Comparison of ENCODE assay signal across 8 cellular contexts in the genomic region with DNA sequence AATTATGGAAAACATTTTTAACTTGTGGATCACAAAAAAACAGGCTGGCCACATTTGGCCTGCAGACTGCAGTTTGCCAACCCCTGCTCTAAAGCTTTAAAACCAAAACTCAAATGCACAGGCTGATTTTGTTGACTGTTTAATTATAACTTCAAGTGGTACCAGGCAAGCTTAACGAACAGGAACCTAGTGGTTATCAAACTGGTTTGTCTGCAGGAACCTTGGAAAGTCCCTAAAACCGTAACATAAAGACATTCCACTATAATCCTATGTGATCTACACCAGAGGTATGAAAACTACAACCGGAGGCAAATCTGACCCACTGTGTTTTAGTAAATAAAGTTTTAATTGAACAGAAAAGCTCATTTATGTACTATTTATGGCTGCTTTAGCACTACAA. TPM values are rescaled to one million over a fixed set of nuclear protein-coding genes. Genes with fewer than 3 reads are reported as not detected.
A peak's percentile ranks its signal among the peaks of the same experiment; 100 is the strongest.
DNase-seq lines count a peak whose midpoint lies in the region; ATAC-seq and TF ChIP-seq lines count a peak whose summit lies in the region.

No MANE protein-coding gene starts in this region.

- ATAC-seq in HG02852 (IDR thresholded peaks at IDR 0.05; ENCODE audit: unreplicated experiment), result peak; percentile 63

- DNase-seq in NCI-H748 (lab: John Stamatoyannopoulos, UW; ENCODE audit: unreplicated experiment) (peak; percentile 18), NCI-H748 treated with DMSO at 0.1 percent for 48 hours (lab: John Stamatoyannopoulos, UW) (no peak), renal cortical epithelial cell (ENCODE audit: low read depth) (peak; percentile 50), ovary (no peak), inferior parietal cortex (ENCODE audit: extremely low spot score) (no peak), G401 (ENCODE audit: low spot score) (no peak)

- no peaks in the 10 kb centered on the region for H3K9me2 ChIP-seq in SU-DHL-6 (replicated peaks; ENCODE audit: insufficient read depth, low read length)

- peak overlapping the region; percentile 94 for H3K27ac ChIP-seq in SU-DHL-6 (ENCODE audit: low read depth, low read length)
- no peak overlapping the region for H3K27ac ChIP-seq in ovary

- peaks cover 12% of the 10 kb centered on the region for H3K4me1 ChIP-seq in ovary (ENCODE audit: insufficient read depth)

- no peaks in the 10 kb centered on the region for H3K27me3 ChIP-seq in SU-DHL-6 (ENCODE audit: low read length)
- H3K27me3 ChIP-seq in ovary, result no peaks in the 10 kb centered on the region

- H3K4me3 ChIP-seq in SU-DHL-6 (ENCODE audit: insufficient read depth, low read length, poor library complexity, severe bottlenecking), result peak overlapping the region; percentile 31
- no peak overlapping the region for H3K4me3 ChIP-seq in ovary

- WGBS in ovary, 3 donors, result 59 to 68% (median 66%) methylated on average over 3 of the region's 3 CpGs

- no peak overlapping the region for H2AFZ ChIP-seq in SU-DHL-6 (ENCODE audit: low read depth, low read length, severe bottlenecking)

- H3K36me3 ChIP-seq in SU-DHL-6 (ENCODE audit: low read length) (no peaks in the 10 kb centered on the region; the same call in 1 of the 2 replicates), ovary (no peaks in the 10 kb centered on the region)

- TF ChIP-seq CTCF in SU-DHL-6 (IDR thresholded peaks at IDR 0.05; ENCODE audit: insufficient read depth, low read length, poor library complexity, severe bottlenecking) (no peak), ovary (IDR thresholded peaks at IDR 0.05) (no peak)

- no peak for TF ChIP-seq POLR2A in ovary (IDR thresholded peaks at IDR 0.05)

- H3F3A ChIP-seq in SU-DHL-6 (ENCODE audit: insufficient read depth), result peaks cover 81% of the 10 kb centered on the region

- in situ Hi-C loops in G401 (cut with HindIII; ENCODE audit: low sequenced_read_pairs), result no loop called here

- H3K4me2 ChIP-seq in SU-DHL-6 (ENCODE audit: low read depth, low read length, poor library complexity, severe bottlenecking), result peak overlapping the region; percentile 98

- 0 out of 2 replicates have a peak, but pooled peaks cover 8% of the 10 kb centered on the region for H4K20me1 ChIP-seq in SU-DHL-6 (ENCODE audit: low read depth, low read length)

- peak overlapping the region; percentile 58 for H3K9ac ChIP-seq in SU-DHL-6 (ENCODE audit: low read length)

- intact Hi-C loops in ovary (cut with DNase I), result no loop called here

- peaks cover 100% of the 10 kb centered on the region for H3K79me2 ChIP-seq in SU-DHL-6 (ENCODE audit: insufficient read depth, low read length)

- TF ChIP-seq EP300 in ovary (IDR thresholded peaks at IDR 0.05), result no peak

- H3K9me3 ChIP-seq in SU-DHL-6 (ENCODE audit: insufficient read depth, low read length) (no peaks in the 10 kb centered on the region), ovary (no peaks in the 10 kb centered on the region)

RNA-seq across cellular contexts. Expression of a gene that starts 52.4 kb away (rescaled TPM):
- 339 and 483 TPM in 2 replicates for total RNA-seq in renal cortical epithelial cell
- 100 to 1,000 TPM in 5 of 7 donors, 10 to 100 TPM in 2; 73.8 to 160 (median 132) TPM for total RNA-seq in ovary
- 10 to 100 TPM; 30.0 to 36.2 TPM for polyA plus RNA-seq in ovary
- 49.7 and 68.1 TPM in 2 replicates for total RNA-seq in G401 (2014; rRNA removed; shearing (Covaris generic))

Comparison
In these comparisons a context has a peak if more than half of its experiments do, and no peak if none do; other contexts are left out.
1. DNase-seq: peak in NCI-H748 (single experiment) and renal cortical epithelial cell (single experiment); none in NCI-H748 treated with DMSO at 0.1 percent for 48 hours (single experiment), ovary (0 of 5), inferior parietal cortex (single experiment) and G401 (single experiment).